In genomic region chr13:64755961-64756360, GRCh38 we compare ENCODE assay signal across 21 cellular contexts.
"Had no signal": no experiment of that assay in that cellular context is flagged by ENCODE, and none has a peak within 500 bp of the region (broad histone marks: within the 10 kb centered on the region; RNA-seq: fewer than 3 reads in every experiment).

No MANE protein-coding gene starts in this region.

- H3K9me3 Mint-ChIP-seq: nephron progenitor cell had no signal

- H3K36me3 Mint-ChIP-seq: naive thymus-derived CD4-positive, alpha-beta T cell had no signal

- H3K79me2 ChIP-seq: parathyroid adenoma had no signal

- H3K27me3 ChIP-seq: esophagus squamous epithelium, heart left ventricle, right lobe of liver, stomach, transverse colon had no signal

- H3K9me3 ChIP-seq: esophagus squamous epithelium, prostate gland, right lobe of liver, stomach, thoracic aorta, transverse colon had no signal

- FAIRE-seq: colon, frontal cortex, urothelium cell line had no signal

- H3K27ac ChIP-seq: esophagus squamous epithelium, heart left ventricle, parathyroid adenoma, prostate gland, right lobe of liver, stomach, thoracic aorta, transverse colon had no signal

- H3K4me3 Mint-ChIP-seq: dendritic cell treated with granulocyte-macrophage colony-stimulating factor and Interleukin-4, amounts not matched to agents 40 ng/mL and 50 ng/mL, for 4 days; effector memory CD8-positive, alpha-beta T cell; naive thymus-derived CD4-positive, alpha-beta T cell; nephron progenitor cell had no signal

- H2AFZ ChIP-seq: parathyroid adenoma had no signal

- H3K4me3 ChIP-seq: esophagus squamous epithelium, heart left ventricle, prostate gland, right lobe of liver, stomach, thoracic aorta, transverse colon had no signal

- H3K27ac Mint-ChIP-seq: dendritic cell treated with granulocyte-macrophage colony-stimulating factor and Interleukin-4, amounts not matched to agents 40 ng/mL and 50 ng/mL, for 4 days; effector memory CD8-positive, alpha-beta T cell; naive thymus-derived CD4-positive, alpha-beta T cell; nephron progenitor cell had no signal

- H3K36me3 ChIP-seq: esophagus squamous epithelium, heart left ventricle, prostate gland, right lobe of liver, stomach, thoracic aorta, transverse colon had no signal

- H3K4me1 ChIP-seq: esophagus squamous epithelium, heart left ventricle, parathyroid adenoma, prostate gland, right lobe of liver, stomach, transverse colon had no signal

- DNase-seq: effector memory CD8-positive, alpha-beta T cell; esophagus squamous epithelium; heart left ventricle; hippocampal formation; left colon; naive thymus-derived CD4-positive, alpha-beta T cell; nephron progenitor cell; right lobe of liver; stimulated activated CD4-positive, alpha-beta T cell treated with anti-CD3 and anti-CD28 coated beads, Interleukin-15, amount 100 ng/mL, for 24 hours; stimulated activated CD4-positive, alpha-beta T cell treated with anti-CD3 and anti-CD28 coated beads, Interleukin-1b, Interleukin-23, amount 100 ng/mL, for 48 hours; stimulated activated naive CD4-positive, alpha-beta T cell; stomach; substantia nigra; transverse colon had no signal

- ATAC-seq: effector memory CD8-positive, alpha-beta T cell; heart left ventricle; left colon; naive thymus-derived CD4-positive, alpha-beta T cell; right lobe of liver had no signal

- H3K9ac ChIP-seq: parathyroid adenoma had no signal

- H3K27me3 Mint-ChIP-seq: dendritic cell treated with granulocyte-macrophage colony-stimulating factor and Interleukin-4, amounts not matched to agents 40 ng/mL and 50 ng/mL, for 4 days; effector memory CD8-positive, alpha-beta T cell; naive thymus-derived CD4-positive, alpha-beta T cell had no signal

- H3K4me1 Mint-ChIP-seq: naive thymus-derived CD4-positive, alpha-beta T cell; nephron progenitor cell had no signal
